8 cellular contexts compared by ENCODE assay signal in genomic region chr18:58768293-58768974, GRCh38.
DNase-seq lines count a peak whose midpoint lies in the region; ATAC-seq and TF ChIP-seq lines count a peak whose summit lies in the region.

No MANE protein-coding gene starts in this region.

- CTCF ChIA-PET in PC-9 (lab: Charles Lee): interaction anchor here (0.6 to 2.1 kb wide), 6 partner anchors 10 to 635 kb away, joined by 3 to 8 read pairs (median 5); no protein-coding TSS in a partner anchor

- H3K4me1 Mint-ChIP-seq in activated T-helper 17 cell treated with anti-CD3 and anti-CD28 coated beads, Interleukin-2, amount 50 U/mL, for 72 hours: no peaks in the 10 kb centered on the region
- peaks cover 25% of the 10 kb centered on the region for H3K4me1 Mint-ChIP-seq in neural progenitor cell

- H3K9me2 ChIP-seq in PC-9 (ENCODE audit: insufficient read depth): no peaks in the 10 kb centered on the region

- intact Hi-C loops in PC-9 (cut with micrococcal nuclease; ENCODE audit: unreplicated experiment): loop anchor here (1.0 to 2.0 kb wide), 2 partner anchors 302 to 634 kb away; no protein-coding TSS in a partner anchor

- peak overlapping the region; percentile 94 for H3K4me2 ChIP-seq in PC-9
- H3K4me2 ChIP-seq in neural progenitor cell: peak overlapping the region; percentile 89

- H3K27me3 Mint-ChIP-seq in activated T-helper 17 cell treated with anti-CD3 and anti-CD28 coated beads, Interleukin-2, amount 50 U/mL, for 72 hours: peaks cover 31% of the 10 kb centered on the region
- peaks cover 9% of the 10 kb centered on the region for H3K27me3 Mint-ChIP-seq in neural progenitor cell (ENCODE audit: insufficient read depth, low read depth)

- POLR2A ChIA-PET in PC-9 (lab: Charles Lee; ENCODE audit: unreplicated experiment): no interaction called here

- peak overlapping the region; percentile 70; the same call in 1 of the 2 replicates for H2AFZ ChIP-seq in PC-9
- peak overlapping the region; percentile 98 for H2AFZ ChIP-seq in neural progenitor cell (replicated peaks)

- ATAC-seq in GM21529 (IDR thresholded peaks at IDR 0.05; ENCODE audit: unreplicated experiment): peak; percentile 83
- ATAC-seq in activated T-helper 17 cell treated with anti-CD3 and anti-CD28 coated beads, Interleukin-2, amount 50 U/mL, for 72 hours (replicated peaks): peak; percentile 95

- H3K36me3 Mint-ChIP-seq in activated T-helper 17 cell treated with anti-CD3 and anti-CD28 coated beads, Interleukin-2, amount 50 U/mL, for 72 hours (ENCODE audit: low read depth): no peaks in the 10 kb centered on the region
- H3K36me3 Mint-ChIP-seq in neural progenitor cell: no peaks in the 10 kb centered on the region

- H3K4me3 ChIP-seq in PC-9 (peak overlapping the region; percentile 47; the same call in 1 of the 2 replicates), fibroblast of the aortic adventitia (ENCODE audit: low read depth, low read length) (peak overlapping the region; percentile 28), neural progenitor cell (peak overlapping the region; percentile 44)

- H4K20me1 ChIP-seq in PC-9 (ENCODE audit: insufficient read depth): no peaks in the 10 kb centered on the region
- H4K20me1 ChIP-seq in neural progenitor cell (ENCODE audit: low read depth): no peaks in the 10 kb centered on the region

- no TSS peak for BruUV-seq in PC-9 (replicated peaks; lab: Mats Ljungman, UMichigan)

- DNase-seq in DMS 273 (lab: John Stamatoyannopoulos, UW; ENCODE audit: unreplicated experiment) (peak; percentile 88), HuH-7 (ENCODE audit: low spot score) (peak; percentile 74), PC-9 (peak in 1 of 2 experiments; percentile 69), fibroblast of the aortic adventitia (ENCODE audit: low read depth) (peak; percentile 43), neural progenitor cell (ENCODE audit: low spot score) (peak; percentile 87), substantia nigra (lab: John Stamatoyannopoulos, UW) (peak in 47 of 49 donors; percentile 13 to 83 (median 67))

- H3K27me3 ChIP-seq in PC-9 (ENCODE audit: insufficient read depth, low read depth) (0 out of 2 replicates have a peak, but pooled peaks cover 3% of the 10 kb centered on the region), neural progenitor cell (peaks cover 21% of the 10 kb centered on the region)

- H3F3A ChIP-seq in PC-9 (ENCODE audit: insufficient read depth, low read depth) (no peaks in the 10 kb centered on the region), neural progenitor cell (ENCODE audit: low read depth) (peaks cover 2% of the 10 kb centered on the region)

- H3K79me2 ChIP-seq in PC-9 (ENCODE audit: low read depth): no peaks in the 10 kb centered on the region
- no peaks in the 10 kb centered on the region for H3K79me2 ChIP-seq in neural progenitor cell (ENCODE audit: low read depth)

- TF ChIP-seq CTCF in PC-9 (conservative IDR thresholded peaks at IDR 0.05): peak; percentile 84
- peak; percentile 74 for TF ChIP-seq CTCF in fibroblast of the aortic adventitia (IDR thresholded peaks at IDR 0.05; ENCODE audit: insufficient read depth, low read length)
- peak; percentile 93 for TF ChIP-seq CTCF in neural progenitor cell (IDR thresholded peaks at IDR 0.05)

- no peak overlapping the region for H3K27ac ChIP-seq in PC-9
- H3K27ac ChIP-seq in neural progenitor cell: no peak overlapping the region
- H3K27ac ChIP-seq in substantia nigra (ENCODE audit: low read depth, low read length, poor library complexity, severe bottlenecking): no peak overlapping the region

- H3K27ac Mint-ChIP-seq in activated T-helper 17 cell treated with anti-CD3 and anti-CD28 coated beads, Interleukin-2, amount 50 U/mL, for 72 hours: no peak overlapping the region
- H3K27ac Mint-ChIP-seq in neural progenitor cell: peak overlapping the region; percentile 62

- H3K9ac ChIP-seq in neural progenitor cell: no peak overlapping the region

- H3K9me3 ChIP-seq in PC-9 (ENCODE audit: insufficient read depth, low read depth) (no peaks in the 10 kb centered on the region), neural progenitor cell (ENCODE audit: low read depth) (no peaks in the 10 kb centered on the region)

- H3K4me1 ChIP-seq in PC-9 (replicated peaks; ENCODE audit: insufficient read depth) (no peaks in the 10 kb centered on the region), neural progenitor cell (peaks cover 7% of the 10 kb centered on the region)

- no peaks in the 10 kb centered on the region for H3K9me3 Mint-ChIP-seq in activated T-helper 17 cell treated with anti-CD3 and anti-CD28 coated beads, Interleukin-2, amount 50 U/mL, for 72 hours
- H3K9me3 Mint-ChIP-seq in neural progenitor cell: peaks cover 3% of the 10 kb centered on the region

- H3K36me3 ChIP-seq in PC-9 (ENCODE audit: low read depth) (no peaks in the 10 kb centered on the region), neural progenitor cell (no peaks in the 10 kb centered on the region)

- peak overlapping the region; percentile 51 for H3K4me3 Mint-ChIP-seq in activated T-helper 17 cell treated with anti-CD3 and anti-CD28 coated beads, Interleukin-2, amount 50 U/mL, for 72 hours
- peak overlapping the region; percentile 81 for H3K4me3 Mint-ChIP-seq in neural progenitor cell
